ENCODE assay signal across 13 cellular contexts in the genomic region with DNA sequence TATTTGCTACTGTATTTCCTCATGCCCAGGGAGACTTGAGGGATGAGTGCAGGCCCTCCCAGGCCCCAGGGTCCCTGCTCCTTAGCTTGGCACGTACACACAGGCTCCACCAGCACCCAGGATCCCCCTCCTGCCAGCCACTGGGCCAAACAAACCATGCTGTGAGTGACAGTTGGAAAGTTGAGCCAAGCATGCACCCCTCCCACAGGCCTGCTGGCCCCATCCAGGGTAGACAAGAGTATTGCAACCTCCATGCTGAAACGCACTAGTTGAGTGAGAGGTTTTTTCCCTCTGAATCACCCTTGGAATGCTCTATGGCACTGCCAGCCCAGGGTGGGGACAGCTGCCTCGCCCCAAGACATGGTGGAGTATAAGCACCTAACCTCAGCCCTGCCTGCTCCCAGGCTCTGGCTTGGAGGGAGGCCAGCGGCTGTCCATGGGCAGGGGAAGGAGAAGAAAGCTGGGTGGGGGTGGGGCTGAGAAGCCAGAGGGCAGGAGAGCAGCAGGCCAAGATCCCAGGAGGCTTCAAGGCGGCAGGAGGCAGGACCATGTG. TPM values are rescaled to one million over a fixed set of nuclear protein-coding genes. Genes with fewer than 3 reads are reported as not detected.
DNase-seq lines count a peak whose midpoint lies in the region; ATAC-seq and TF ChIP-seq lines count a peak whose summit lies in the region.
"Had no signal": no experiment of that assay in that cellular context is flagged by ENCODE, and none has a peak within 500 bp of the region (broad histone marks: within the 10 kb centered on the region; RNA-seq: fewer than 3 reads in every experiment).

No MANE protein-coding gene starts in this region.

- H3K27me3 ChIP-seq in PC-3 (ENCODE audit: low read length) (no peaks in the 10 kb centered on the region), esophagus muscularis mucosa (no peaks in the 10 kb centered on the region)
- H3K27me3 ChIP-seq: dorsolateral prefrontal cortex had no signal

- POLR2A ChIA-PET in PC-3 (lab: Charles Lee; ENCODE audit: unreplicated experiment) = interaction anchor here (0.6 kb wide), 1 partner anchor 17 kb away, joined by 3 read pairs; no protein-coding TSS in a partner anchor

- DNase-seq in AG20443 (ENCODE audit: low spot score) (peak; percentile 64), PC-3 (peak; percentile 89), esophagus muscularis mucosa (ENCODE audit: extremely low spot score) (no peak), omental fat pad (ENCODE audit: low spot score) (no peak), hypothalamus (lab: John Stamatoyannopoulos, UW) (no peak)
- no peak for DNase-seq in stimulated activated CD4-positive, alpha-beta T cell treated with anti-CD3 and anti-CD28 coated beads, Interleukin-12 subunit alpha, Interleukin-12 subunit beta, amount 100 ng/mL, for 4 hours
- no peak for DNase-seq in stimulated activated CD4-positive, alpha-beta T cell treated with anti-CD3 and anti-CD28 coated beads, Interleukin-4, amount 100 ng/mL, for 1 hour
- DNase-seq: activated CD4-positive, CD25-positive, alpha-beta regulatory T cell; NCI-H1694 treated with DMSO at 0.1 percent for 48 hours had no signal

- no peak overlapping the region for H2AFZ ChIP-seq in PC-3 (ENCODE audit: low read length)

- no TSS peak for BruUV-seq in PC-3 (replicated peaks; lab: Mats Ljungman, UMichigan)

- H4K20me1 ChIP-seq in PC-3 (ENCODE audit: low read length) = no peaks in the 10 kb centered on the region

- H3K9ac ChIP-seq in PC-3 (ENCODE audit: low read length) = peak overlapping the region; percentile 47; the same call in 1 of the 2 replicates

- TF ChIP-seq CTCF in PC-3 (conservative IDR thresholded peaks at IDR 0.05; ENCODE audit: low read depth, low read length) (no peak), esophagus muscularis mucosa (IDR thresholded peaks at IDR 0.05) (no peak), omental fat pad (IDR thresholded peaks at IDR 0.05) (no peak)

- no peak for TF ChIP-seq POLR2A in esophagus muscularis mucosa (IDR thresholded peaks at IDR 0.05; ENCODE audit: low read depth)

- no peaks in the 10 kb centered on the region for H3K9me2 ChIP-seq in PC-3 (replicated peaks; ENCODE audit: low read length)

- 55% methylated on average over 3 of the region's 5 CpGs for WGBS in esophagus muscularis mucosa

- peak overlapping the region; percentile 57 for H3K4me2 ChIP-seq in PC-3 (ENCODE audit: low read length)

- H3F3A ChIP-seq in PC-3 (ENCODE audit: low read length, unreplicated experiment) = no peaks in the 10 kb centered on the region

- intact Hi-C loops in PC-3 (cut with micrococcal nuclease) (loop anchor here (5.0 kb wide), 1 partner anchor 46 kb away; no protein-coding TSS in a partner anchor), esophagus muscularis mucosa (cut with DNase I) (no loop called here)

- no peaks in the 10 kb centered on the region for H3K36me3 ChIP-seq in PC-3 (ENCODE audit: low read depth, low read length)
- H3K36me3 ChIP-seq in esophagus muscularis mucosa = peaks cover 0 to 21% (median 5%) of the 10 kb centered on the region in 4 donors
- H3K36me3 ChIP-seq: neutrophil, tibial artery had no signal

- H3K79me2 ChIP-seq in PC-3 (ENCODE audit: low read length) = no peaks in the 10 kb centered on the region

- peak; percentile 84 for ATAC-seq in PC-3
- peak; percentile 91 for ATAC-seq in omental fat pad (ENCODE audit: low FRiP score)
- ATAC-seq in HG03571 (IDR thresholded peaks at IDR 0.05; ENCODE audit: unreplicated experiment) = no peak

- no peak for TF ChIP-seq EP300 in esophagus muscularis mucosa (IDR thresholded peaks at IDR 0.05)

- H3K4me1 ChIP-seq in PC-3 (ENCODE audit: insufficient read depth, low read length) (peaks cover 40% of the 10 kb centered on the region), esophagus muscularis mucosa (peaks cover 0 to 45% (median 43%) of the 10 kb centered on the region in 4 donors)

- H3K9me3 ChIP-seq in PC-3 (ENCODE audit: low read length) = no peaks in the 10 kb centered on the region
- no peaks in the 10 kb centered on the region for H3K9me3 ChIP-seq in esophagus muscularis mucosa
- H3K9me3 ChIP-seq: neutrophil, tibial artery had no signal

- H3K4me3 ChIP-seq in PC-3 (ENCODE audit: low read length) = no peak overlapping the region
- no peak overlapping the region for H3K4me3 ChIP-seq in esophagus muscularis mucosa
- H3K4me3 ChIP-seq: dorsolateral prefrontal cortex, tibial artery had no signal

- CTCF ChIA-PET in PC-3 (lab: Charles Lee) = no interaction called here

- H3K27ac ChIP-seq in PC-3 (ENCODE audit: low read length) = peak overlapping the region; percentile 93
- H3K27ac ChIP-seq in esophagus muscularis mucosa (replicated peaks in 1 of 4) = peak overlapping the region; percentile 67 to 80 (median 76)
- H3K27ac ChIP-seq: dorsolateral prefrontal cortex, neutrophil, tibial artery had no signal

RNA-seq across cellular contexts. Expression of a gene that starts 49.6 kb away (rescaled TPM):
- total RNA-seq in PC-3 (2014; rRNA removed) (7.1 and 9.7 TPM in 2 replicates), esophagus muscularis mucosa (10 to 100 TPM; 46.5 to 93.2 (median 68.9) TPM), omental fat pad (1 to 10 TPM in 3 of 4 donors, under 1 TPM in 1; 0.82 to 3.5 (median 2.5) TPM)

Comparison
In these comparisons a context has a peak if more than half of its experiments do, and no peak if none do; other contexts are left out.
1. DNase-seq: peak in AG20443 (single experiment) and PC-3 (single experiment); none in esophagus muscularis mucosa (single experiment), omental fat pad (single experiment), stimulated activated CD4-positive, alpha-beta T cell treated with anti-CD3 and anti-CD28 coated beads, Interleukin-12 subunit alpha, Interleukin-12 subunit beta, amount 100 ng/mL, for 4 hours (single experiment), hypothalamus (0 of 51) and stimulated activated CD4-positive, alpha-beta T cell treated with anti-CD3 and anti-CD28 coated beads, Interleukin-4, amount 100 ng/mL, for 1 hour (single experiment).